Comparison of ENCODE assay signal across 20 cellular contexts in the genomic region with DNA sequence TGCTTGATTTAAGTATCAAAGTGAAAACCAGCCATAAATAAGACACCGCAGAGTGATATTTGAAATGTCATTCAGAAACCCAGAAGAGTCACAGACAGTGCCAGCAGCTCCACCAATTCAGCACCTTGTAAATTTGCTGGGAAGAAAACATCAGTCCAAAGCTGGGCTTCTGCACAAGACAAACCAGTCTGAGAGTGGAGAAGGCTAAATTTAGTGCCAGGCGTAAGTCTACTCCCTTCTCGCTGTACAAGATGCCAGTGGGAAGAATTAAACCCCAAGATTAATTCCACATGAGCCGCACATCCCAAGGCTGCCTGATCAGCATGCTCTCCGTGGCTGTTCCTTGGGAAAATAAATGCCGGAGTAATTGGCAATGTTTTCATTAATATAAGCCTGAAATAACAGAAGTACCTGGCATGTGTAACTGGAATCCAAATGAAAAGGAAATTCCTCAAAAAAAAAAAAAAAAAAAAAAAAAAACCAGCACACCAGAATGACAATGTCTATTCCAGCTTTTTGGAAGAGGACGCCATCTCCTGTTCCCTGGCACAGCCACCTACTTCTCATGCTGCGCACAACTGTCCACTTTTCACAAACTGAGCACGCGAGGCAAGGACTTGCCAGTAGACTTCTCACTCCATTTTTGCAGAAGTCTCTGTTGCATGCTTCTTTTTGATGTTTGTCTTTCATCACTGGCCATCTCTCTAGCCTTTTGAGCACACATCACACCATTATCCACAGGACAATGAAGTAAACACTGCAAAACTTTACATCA.
DNase-seq lines count a peak whose midpoint lies in the region; TF ChIP-seq lines count a peak whose summit lies in the region.
"Had no signal": no experiment of that assay in that cellular context is flagged by ENCODE, and none has a peak within 500 bp of the region (broad histone marks: within the 10 kb centered on the region; RNA-seq: fewer than 3 reads in every experiment).

No MANE protein-coding gene starts in this region.

- peak overlapping the region; percentile 49; the same call in 1 of the 2 replicates for H3K27ac ChIP-seq in SK-N-MC
- no peak overlapping the region for H3K27ac ChIP-seq in neural progenitor cell
- no peak overlapping the region for H3K27ac ChIP-seq in CD8-positive, alpha-beta memory T cell (ENCODE audit: low read depth, low read length)
- no peak overlapping the region for H3K27ac ChIP-seq in MM.1S (ENCODE audit: low read length)
- H3K27ac ChIP-seq: cardiac muscle cell, right lobe of liver had no signal

- POLR2A ChIA-PET in CD8-positive, alpha-beta memory T cell (lab: Charles Lee) = no interaction called here

- CTCF ChIA-PET in CD8-positive, alpha-beta memory T cell (lab: Charles Lee) = no interaction called here

- peak; percentile 27 for DNase-seq in AG20443 (ENCODE audit: low spot score)
- no peak for DNase-seq in SK-N-MC (ENCODE audit: low read depth, low spot score)
- DNase-seq in endothelial cell (ENCODE audit: low spot score) = no peak
- DNase-seq in neural progenitor cell (ENCODE audit: low spot score) = no peak
- no peak for DNase-seq in CD8-positive, alpha-beta memory T cell
- DNase-seq in MM.1S = no peak
- DNase-seq in iPS-NIHi7 (ENCODE audit: extremely low spot score) = no peak
- DNase-seq in GM13976 (ENCODE audit: low spot score) = no peak
- DNase-seq: activated B cell treated with CpG ODN at 0.5 μM for 24 hours; activated CD8-positive, alpha-beta T cell treated with anti-CD3 and anti-CD28 coated beads, Interleukin-2, amount 10 ng/mL, durations not matched to agents 7 days and 5 days; activated T-cell treated with anti-CD3 and anti-CD28 coated beads, Interleukin-2, amount 50 U/mL, for 72 hours; GDM1; left colon; NCI-H2171 treated with DMSO at 0.1 percent for 48 hours; right lobe of liver; stimulated activated CD4-positive, alpha-beta T cell treated with anti-CD3 and anti-CD28 coated beads, Interleukin-1b, Interleukin-23, amount 100 ng/mL, for 48 hours; stomach; T-helper 1 cell had no signal

- H3K4me3 ChIP-seq in SK-N-MC = no peak overlapping the region
- H3K4me3 ChIP-seq in neural progenitor cell = no peak overlapping the region
- H3K4me3 ChIP-seq in CD8-positive, alpha-beta memory T cell (ENCODE audit: low read length) = no peak overlapping the region
- no peak overlapping the region for H3K4me3 ChIP-seq in MM.1S (ENCODE audit: low read length)
- H3K4me3 ChIP-seq: cardiac muscle cell, right lobe of liver, stomach had no signal

- H3K4me2 ChIP-seq in neural progenitor cell (no peak overlapping the region), MM.1S (ENCODE audit: low read depth, low read length) (no peak overlapping the region)

- H3K9me3 Mint-ChIP-seq in endothelial cell (ENCODE audit: unreplicated experiment) = no peaks in the 10 kb centered on the region
- H3K9me3 Mint-ChIP-seq in neural progenitor cell = no peaks in the 10 kb centered on the region
- no peaks in the 10 kb centered on the region for H3K9me3 Mint-ChIP-seq in CD8-positive, alpha-beta memory T cell
- H3K9me3 Mint-ChIP-seq: activated B cell treated with CpG ODN at 0.5 μM for 24 hours; activated naive CD4-positive, alpha-beta T cell treated with anti-CD3 and anti-CD28 coated beads, Interleukin-2, amount 50 U/mL, for 72 hours; activated T-cell treated with anti-CD3 and anti-CD28 coated beads, Interleukin-2, amount 50 U/mL, for 72 hours had no signal

- H2AFZ ChIP-seq in neural progenitor cell (replicated peaks) (no peak overlapping the region), MM.1S (ENCODE audit: low read length) (no peak overlapping the region)

- no peaks in the 10 kb centered on the region for H3K9me3 ChIP-seq in SK-N-MC (ENCODE audit: low read depth, low read length)
- H3K9me3 ChIP-seq in neural progenitor cell (ENCODE audit: low read depth) = no peaks in the 10 kb centered on the region
- no peaks in the 10 kb centered on the region for H3K9me3 ChIP-seq in CD8-positive, alpha-beta memory T cell (ENCODE audit: low read length)
- H3K9me3 ChIP-seq in MM.1S (replicated peaks; ENCODE audit: insufficient read depth, low read length) = no peaks in the 10 kb centered on the region
- H3K9me3 ChIP-seq: right lobe of liver, stomach had no signal

- H3K9ac ChIP-seq in SK-N-MC (ENCODE audit: insufficient read length) (no peak overlapping the region), neural progenitor cell (no peak overlapping the region), MM.1S (ENCODE audit: low read length) (no peak overlapping the region)

- in situ Hi-C loops in GM13976 (cut with MboI; ENCODE audit: low sequenced_read_pairs, unreplicated experiment) = loop anchor here (10.0 kb wide), 1 partner anchor 111 kb away; no protein-coding TSS in a partner anchor

- H3K36me3 ChIP-seq in SK-N-MC (ENCODE audit: insufficient read depth, low read length) (no peaks in the 10 kb centered on the region), neural progenitor cell (no peaks in the 10 kb centered on the region), MM.1S (replicated peaks; ENCODE audit: insufficient read depth, low read length) (no peaks in the 10 kb centered on the region)
- no peaks in the 10 kb centered on the region for H3K36me3 ChIP-seq in CD8-positive, alpha-beta memory T cell (ENCODE audit: insufficient read depth, low read length)
- H3K36me3 ChIP-seq: cardiac muscle cell, stomach had no signal

- H3K9me2 ChIP-seq in MM.1S (replicated peaks; ENCODE audit: insufficient read depth, low read length) = no peaks in the 10 kb centered on the region

- H3K27me3 ChIP-seq in neural progenitor cell (no peaks in the 10 kb centered on the region), MM.1S (replicated peaks; ENCODE audit: insufficient read depth, low read length) (no peaks in the 10 kb centered on the region)
- H3K27me3 ChIP-seq in CD8-positive, alpha-beta memory T cell (ENCODE audit: insufficient read depth, low read length, poor library complexity, severe bottlenecking) = no peaks in the 10 kb centered on the region
- H3K27me3 ChIP-seq: cardiac muscle cell, right lobe of liver, stomach had no signal

- H3K4me1 Mint-ChIP-seq in endothelial cell (ENCODE audit: unreplicated experiment) (peaks cover 16% of the 10 kb centered on the region), neural progenitor cell (peaks cover 60% of the 10 kb centered on the region)
- H3K4me1 Mint-ChIP-seq in CD8-positive, alpha-beta memory T cell = no peaks in the 10 kb centered on the region

- peaks cover 28% of the 10 kb centered on the region for H3F3A ChIP-seq in neural progenitor cell (ENCODE audit: low read depth)
- H3F3A ChIP-seq in MM.1S (ENCODE audit: insufficient read depth, low read length) = peaks cover 10% of the 10 kb centered on the region; the same call in 1 of the 2 replicates

- H4K20me1 ChIP-seq in neural progenitor cell (ENCODE audit: low read depth) (peaks cover 53% of the 10 kb centered on the region), MM.1S (ENCODE audit: insufficient read depth, low read length) (no peaks in the 10 kb centered on the region)

- no peak for TF ChIP-seq CTCF in endothelial cell (IDR thresholded peaks at IDR 0.05; ENCODE audit: unreplicated experiment)
- TF ChIP-seq CTCF in neural progenitor cell (IDR thresholded peaks at IDR 0.05) = no peak
- TF ChIP-seq CTCF in MM.1S (IDR thresholded peaks at IDR 0.05; ENCODE audit: low read length) = no peak
- no peak for TF ChIP-seq CTCF in GM13976 (IDR thresholded peaks at IDR 0.05; ENCODE audit: borderline replicate concordance, control extremely low read depth, extremely low read depth, insufficient read depth, missing control alignments)

- H3K4me3 Mint-ChIP-seq in endothelial cell (ENCODE audit: unreplicated experiment) (no peak overlapping the region), neural progenitor cell (no peak overlapping the region)
- H3K4me3 Mint-ChIP-seq in CD8-positive, alpha-beta memory T cell = no peak overlapping the region
- H3K4me3 Mint-ChIP-seq: activated B cell treated with CpG ODN at 0.5 μM for 24 hours; activated CD8-positive, alpha-beta T cell treated with anti-CD3 and anti-CD28 coated beads, Interleukin-2, amount 10 ng/mL, durations not matched to agents 7 days and 5 days; activated T-cell treated with anti-CD3 and anti-CD28 coated beads, Interleukin-2, amount 50 U/mL, for 72 hours had no signal

- H3K4me1 ChIP-seq in neural progenitor cell = peaks cover 44% of the 10 kb centered on the region
- no peaks in the 10 kb centered on the region for H3K4me1 ChIP-seq in CD8-positive, alpha-beta memory T cell (ENCODE audit: insufficient read depth, low read length)
- H3K4me1 ChIP-seq in MM.1S (ENCODE audit: low read length) = peaks cover 3% of the 10 kb centered on the region
- H3K4me1 ChIP-seq: right lobe of liver had no signal

- peak overlapping the region; percentile 49 for H3K27ac Mint-ChIP-seq in endothelial cell (ENCODE audit: unreplicated experiment)
- peak overlapping the region; percentile 43 for H3K27ac Mint-ChIP-seq in neural progenitor cell
- H3K27ac Mint-ChIP-seq in CD8-positive, alpha-beta memory T cell = no peak overlapping the region
- H3K27ac Mint-ChIP-seq: activated B cell treated with CpG ODN at 0.5 μM for 24 hours; activated CD8-positive, alpha-beta T cell treated with anti-CD3 and anti-CD28 coated beads, Interleukin-2, amount 10 ng/mL, durations not matched to agents 7 days and 5 days; activated T-cell treated with anti-CD3 and anti-CD28 coated beads, Interleukin-2, amount 50 U/mL, for 72 hours had no signal

- H3K79me2 ChIP-seq in neural progenitor cell (ENCODE audit: low read depth) = peaks cover 83% of the 10 kb centered on the region
- no peaks in the 10 kb centered on the region for H3K79me2 ChIP-seq in MM.1S (ENCODE audit: low read length)

- H3K27me3 Mint-ChIP-seq in endothelial cell (ENCODE audit: unreplicated experiment) (peaks cover 4% of the 10 kb centered on the region), neural progenitor cell (ENCODE audit: insufficient read depth, low read depth) (no peaks in the 10 kb centered on the region)
- H3K27me3 Mint-ChIP-seq in CD8-positive, alpha-beta memory T cell = peaks cover 7 to 41% of the 10 kb centered on the region in 2 donors
- H3K27me3 Mint-ChIP-seq: activated B cell treated with CpG ODN at 0.5 μM for 24 hours had no signal

- peaks cover 12% of the 10 kb centered on the region for H3K36me3 Mint-ChIP-seq in endothelial cell (ENCODE audit: low read depth, unreplicated experiment)
- peaks cover 4% of the 10 kb centered on the region for H3K36me3 Mint-ChIP-seq in neural progenitor cell
- no peaks in the 10 kb centered on the region for H3K36me3 Mint-ChIP-seq in CD8-positive, alpha-beta memory T cell
- H3K36me3 Mint-ChIP-seq: activated naive CD4-positive, alpha-beta T cell treated with anti-CD3 and anti-CD28 coated beads, Interleukin-2, amount 50 U/mL, for 72 hours had no signal

Comparison
In these comparisons a context has a peak if more than half of its experiments do, and no peak if none do; other contexts are left out.
1. H3K27ac Mint-ChIP-seq: peak in endothelial cell (single experiment) and neural progenitor cell (single experiment); none in CD8-positive, alpha-beta memory T cell (0 of 8).